ENCODE assay signal across 8 cellular contexts in genomic region chr4:179867300-179867878, GRCh38.
A peak's percentile ranks its signal among the peaks of the same experiment; 100 is the strongest.
DNase-seq lines count a peak whose midpoint lies in the region; ATAC-seq lines count a peak whose summit lies in the region.

No MANE protein-coding gene starts in this region.

- no peak overlapping the region for H3K9ac ChIP-seq in neuronal stem cell (ENCODE audit: low read depth, low read length, poor library complexity)

- H4K8ac ChIP-seq in neuronal stem cell (ENCODE audit: low read depth, low read length) = no peak overlapping the region

- H2BK5ac ChIP-seq in neuronal stem cell (ENCODE audit: low read length) = no peak overlapping the region

- H2AFZ ChIP-seq in neuronal stem cell (ENCODE audit: low read length) = no peak overlapping the region

- H2BK15ac ChIP-seq in neuronal stem cell (ENCODE audit: low read length) = no peak overlapping the region

- H2BK12ac ChIP-seq in neuronal stem cell (ENCODE audit: low read length) = no peak overlapping the region

- no peak overlapping the region for H3K18ac ChIP-seq in neuronal stem cell (ENCODE audit: low read length)

- no peaks in the 10 kb centered on the region for H3K27me3 ChIP-seq in neuronal stem cell (ENCODE audit: control insufficient read depth in 3 of 3, insufficient read depth in 3 of 3, low read depth in 1 of 3, low read length in 3 of 3)

- H3K36me3 ChIP-seq in neuronal stem cell (replicated peaks in 1 of 2; ENCODE audit: control insufficient read depth in 2 of 2, insufficient read depth in 2 of 2, low read length in 2 of 2) = no peaks in the 10 kb centered on the region

- no peak overlapping the region for H2BK120ac ChIP-seq in neuronal stem cell (ENCODE audit: low read depth, low read length)

- H3K4me3 ChIP-seq in neuronal stem cell (ENCODE audit: low read length in 2 of 2) = no peak overlapping the region

- no peak overlapping the region for H3K4ac ChIP-seq in neuronal stem cell (ENCODE audit: low read length)

- peak; percentile 51 for DNase-seq in activated CD4-positive, alpha-beta T cell treated with anti-CD3 and anti-CD28 coated beads for 48 hours
- DNase-seq in activated CD4-positive, alpha-beta T cell treated with anti-CD3 and anti-CD28 coated beads, Interleukin-2, amount 50 U/mL, for 4 hours = no peak
- DNase-seq in HT-29 (ENCODE audit: low spot score) = peak; percentile 66
- peak; percentile 68 to 76 for DNase-seq in SHP77 (lab: John Stamatoyannopoulos, UW)
- peak; percentile 1 for DNase-seq in dermis blood vessel endothelial cell
- peak; percentile 64 for DNase-seq in neuronal stem cell (ENCODE audit: low spot score)
- no peak for DNase-seq in hepatic stellate cell (ENCODE audit: low spot score)

- H2AK5ac ChIP-seq in neuronal stem cell (ENCODE audit: low read depth, low read length) = no peak overlapping the region

- peak; percentile 99 for ATAC-seq in GM21717 (IDR thresholded peaks at IDR 0.05; ENCODE audit: unreplicated experiment)

- no peak overlapping the region for H3K27ac ChIP-seq in neuronal stem cell (replicated peaks; ENCODE audit: low read length)

- no peak overlapping the region for H3K14ac ChIP-seq in neuronal stem cell (ENCODE audit: low read length)

- no peaks in the 10 kb centered on the region for H3K79me1 ChIP-seq in neuronal stem cell (ENCODE audit: low read depth, low read length)

- no peaks in the 10 kb centered on the region for H3K4me1 ChIP-seq in neuronal stem cell (ENCODE audit: control insufficient read depth in 2 of 2, insufficient read depth in 1 of 2, low read depth in 1 of 2, low read length in 2 of 2)

- H3K4me2 ChIP-seq in neuronal stem cell (ENCODE audit: insufficient read depth, low read length, poor library complexity, severe bottlenecking) = no peak overlapping the region

- H4K91ac ChIP-seq in neuronal stem cell (ENCODE audit: low read depth, low read length, poor library complexity) = no peak overlapping the region

- H3K9me3 ChIP-seq in neuronal stem cell (replicated peaks in 1 of 2; ENCODE audit: control insufficient read depth in 2 of 2, insufficient read depth in 1 of 2, low read depth in 1 of 2, low read length in 2 of 2) = no peaks in the 10 kb centered on the region

- H3K23ac ChIP-seq in neuronal stem cell (ENCODE audit: low read depth, low read length, poor library complexity) = no peak overlapping the region

- no CpG with 5 or more reads among the region's 6 CpGs for WGBS in neuronal stem cell (ENCODE audit: extremely low coverage in 2 of 2, insufficient read length in 2 of 2, insufficient replicate concordance in 1 of 2), 2 donors

Comparison
In these comparisons a context has a peak if more than half of its experiments do, and no peak if none do; other contexts are left out.
1. DNase-seq: peak in activated CD4-positive, alpha-beta T cell treated with anti-CD3 and anti-CD28 coated beads for 48 hours (single experiment), HT-29 (single experiment), SHP77 (2 of 2), dermis blood vessel endothelial cell (single experiment) and neuronal stem cell (single experiment); none in activated CD4-positive, alpha-beta T cell treated with anti-CD3 and anti-CD28 coated beads, Interleukin-2, amount 50 U/mL, for 4 hours (0 of 2) and hepatic stellate cell (single experiment).